8 cellular contexts compared by ENCODE assay signal in genomic region chr19:58386576-58387337, GRCh38. TPM values are rescaled to one million over a fixed set of nuclear protein-coding genes. Genes with fewer than 3 reads are reported as not detected.
DNase-seq lines count a peak whose midpoint lies in the region; ATAC-seq and TF ChIP-seq lines count a peak whose summit lies in the region.

Gene RPS5 (plus strand): TSS chr19:58387269. CDS start chr19:58388138, 869 bp downstream.

- H3K23ac ChIP-seq in trophoblast cell (ENCODE audit: low read length) = no peak within 1 kb of the TSS

- peak within 1 kb of the TSS; percentile 100 for H3K9ac ChIP-seq in adipocyte (ENCODE audit: low read length)
- peak within 1 kb of the TSS; percentile 99 for H3K9ac ChIP-seq in trophoblast cell (ENCODE audit: low read length)

- H3K4me1 ChIP-seq in adipocyte (ENCODE audit: control insufficient read depth, insufficient read depth, low read length) (peaks cover 39% of the 10 kb centered on the region), trophoblast cell (ENCODE audit: control insufficient read depth in 1 of 2, insufficient read depth in 2 of 2, low read length in 2 of 2) (peaks cover 15 to 25% of the 10 kb centered on the region in 2 experiments), transverse colon (peaks cover 17 to 42% (median 25%) of the 10 kb centered on the region in 4 donors)

- H2BK120ac ChIP-seq in trophoblast cell (ENCODE audit: insufficient read depth, low read length, poor library complexity) = peak within 1 kb of the TSS; percentile 70

- H2BK12ac ChIP-seq in trophoblast cell (ENCODE audit: low read length) = no peak within 1 kb of the TSS

- intact Hi-C loops in cardiac septum (cut with DNase I) (no loop called here), transverse colon (cut with DNase I; ENCODE audit: low total_unique reads) (loop anchor here (2.0 kb wide), 1 partner anchor 14 kb away; no protein-coding TSS in a partner anchor)

- H3K79me2 ChIP-seq in trophoblast cell (ENCODE audit: control insufficient read depth, insufficient read depth, low read length, poor library complexity) = peaks cover 15% of the 10 kb centered on the region

- peaks cover 11% of the 10 kb centered on the region for H3K79me1 ChIP-seq in trophoblast cell (ENCODE audit: low read length)

- TF ChIP-seq POLR2A in transverse colon (IDR thresholded peaks at IDR 0.05) = peak; percentile 81

- H3K14ac ChIP-seq in trophoblast cell (ENCODE audit: low read length) = peak within 1 kb of the TSS; percentile 94

- no CpG with 5 or more reads among the region's 64 CpGs for WGBS in trophoblast cell (ENCODE audit: extremely low coverage, insufficient coverage, insufficient read length)
- 0 to 1% methylated on average over 8 to 45 of the region's 64 CpGs for WGBS in transverse colon (ENCODE audit: low coverage in 1 of 2), 2 donors

- DNase-seq in NCI-H1436 (lab: John Stamatoyannopoulos, UW) (peak; percentile 100), T follicular helper cell (ENCODE audit: low read depth) (peak; percentile 95), adipocyte (ENCODE audit: low read depth) (peak; percentile 99), cardiac septum (ENCODE audit: low spot score) (peak; percentile 97), trophoblast cell (peak; percentile 98 to 99), transverse colon (peak; percentile 96)

- H2BK5ac ChIP-seq in trophoblast cell (ENCODE audit: low read depth, low read length, poor library complexity) = peak within 1 kb of the TSS; percentile 81

- H3K36me3 ChIP-seq in adipocyte (ENCODE audit: control insufficient read depth, insufficient read depth, low read length, severe bottlenecking) (peaks cover 29% of the 10 kb centered on the region), trophoblast cell (ENCODE audit: control insufficient read depth in 1 of 2, insufficient read depth in 2 of 2, low read length in 2 of 2) (peaks cover 13 to 21% of the 10 kb centered on the region in 2 experiments), transverse colon (peaks cover 0 to 16% (median 3%) of the 10 kb centered on the region in 4 donors)

- H4K12ac ChIP-seq in trophoblast cell (ENCODE audit: low read depth, low read length) = peak within 1 kb of the TSS; percentile 95

- H3K27ac ChIP-seq in trophoblast cell (ENCODE audit: low read depth, low read length) (peak within 1 kb of the TSS; percentile 97), transverse colon (peak within 1 kb of the TSS; percentile 99)

- H3K27me3 ChIP-seq in adipocyte (replicated peaks; ENCODE audit: control insufficient read depth, insufficient read depth, low read length) = no peaks in the 10 kb centered on the region
- H3K27me3 ChIP-seq in trophoblast cell (ENCODE audit: insufficient read depth, low read length) = no peaks in the 10 kb centered on the region
- no peaks in the 10 kb centered on the region for H3K27me3 ChIP-seq in transverse colon

- TF ChIP-seq EP300 in transverse colon (IDR thresholded peaks at IDR 0.05; ENCODE audit: low read depth) = no peak

- TF ChIP-seq CTCF in GM12875 (IDR thresholded peaks at IDR 0.05; ENCODE audit: borderline replicate concordance, insufficient read depth, low read depth, low read length) (no peak), transverse colon (IDR thresholded peaks at IDR 0.05) (peak in 1 of 5 experiments; percentile 27)

- peak within 1 kb of the TSS; percentile 96 for H3K18ac ChIP-seq in trophoblast cell (ENCODE audit: low read length)

- H3K4ac ChIP-seq in trophoblast cell (ENCODE audit: low read depth, low read length) = peak within 1 kb of the TSS; percentile 80

- in situ Hi-C loops in transverse colon (cut with MboI; ENCODE audit: low pct_ligation_motif_present in 1 of 4, low pct_unique_long_range_greater_than_20kb in 1 of 4, low sequenced_read_pairs in 3 of 4) = no loop called here

- H3K4me3 ChIP-seq in GM12875 (ENCODE audit: low read depth, low read length) (peak within 1 kb of the TSS; percentile 65), adipocyte (ENCODE audit: low read length) (peak within 1 kb of the TSS; percentile 94), trophoblast cell (ENCODE audit: low read depth, low read length) (peak within 1 kb of the TSS; percentile 80), transverse colon (peak within 1 kb of the TSS; percentile 46 to 80 (median 68))

- peak within 1 kb of the TSS; percentile 77 for H2AFZ ChIP-seq in trophoblast cell (ENCODE audit: insufficient read depth, low read length, poor library complexity)

- peak within 1 kb of the TSS; percentile 56 for H2AK5ac ChIP-seq in trophoblast cell (ENCODE audit: low read length)

- H3K9me3 ChIP-seq in adipocyte (ENCODE audit: control insufficient read depth, low read length) (no peaks in the 10 kb centered on the region), trophoblast cell (ENCODE audit: insufficient read depth, low read depth, low read length) (no peaks in the 10 kb centered on the region), transverse colon (no peaks in the 10 kb centered on the region)

- H4K8ac ChIP-seq in trophoblast cell (ENCODE audit: low read depth, low read length) = peak within 1 kb of the TSS; percentile 95

- ATAC-seq in HG02798 (IDR thresholded peaks at IDR 0.05; ENCODE audit: poor library complexity, unreplicated experiment) = peak; percentile 91

- peak within 1 kb of the TSS; percentile 63 for H3K4me2 ChIP-seq in trophoblast cell (ENCODE audit: low read length)

- H4K91ac ChIP-seq in trophoblast cell (ENCODE audit: low read depth, low read length) = peak within 1 kb of the TSS; percentile 98

RNA-seq across cellular contexts. Expression of gene RPS5, which starts in this region (rescaled TPM):
- 394 TPM for total RNA-seq in cardiac septum
- polyA plus RNA-seq in trophoblast cell (2013) = 888 and 902 TPM in 2 replicates
- 1,000 to 10,000 TPM in 1 of 4 donors, 100 to 1,000 TPM in 3; 513 to 1,129 (median 743) TPM for total RNA-seq in transverse colon

Comparison
In these comparisons a context has a peak if more than half of its experiments do, and no peak if none do; other contexts are left out.
1. Peak in every context shown above with its lines: DNase-seq, ATAC-seq, H3K4me3 ChIP-seq and H3K27ac ChIP-seq.